1 cellular context compared by ENCODE assay signal in genomic region chr16:30452689-30453321, GRCh38.
A peak's percentile ranks its signal among the peaks of the same experiment; 100 is the strongest.
TF ChIP-seq lines count a peak whose summit lies in the region.
"Not testable (repeated sequence)": the region's sequence is repeated elsewhere in the genome, so short reads cannot be mapped to it uniquely, and the experiment has no call there.

No MANE protein-coding gene starts in this region.

TF ChIP-seq in HepG2, 621 proteins besides CTCF, POLR2A, EP300 and RAD21 (continued from another document):
- TF ChIP-seq, protein P1, sequence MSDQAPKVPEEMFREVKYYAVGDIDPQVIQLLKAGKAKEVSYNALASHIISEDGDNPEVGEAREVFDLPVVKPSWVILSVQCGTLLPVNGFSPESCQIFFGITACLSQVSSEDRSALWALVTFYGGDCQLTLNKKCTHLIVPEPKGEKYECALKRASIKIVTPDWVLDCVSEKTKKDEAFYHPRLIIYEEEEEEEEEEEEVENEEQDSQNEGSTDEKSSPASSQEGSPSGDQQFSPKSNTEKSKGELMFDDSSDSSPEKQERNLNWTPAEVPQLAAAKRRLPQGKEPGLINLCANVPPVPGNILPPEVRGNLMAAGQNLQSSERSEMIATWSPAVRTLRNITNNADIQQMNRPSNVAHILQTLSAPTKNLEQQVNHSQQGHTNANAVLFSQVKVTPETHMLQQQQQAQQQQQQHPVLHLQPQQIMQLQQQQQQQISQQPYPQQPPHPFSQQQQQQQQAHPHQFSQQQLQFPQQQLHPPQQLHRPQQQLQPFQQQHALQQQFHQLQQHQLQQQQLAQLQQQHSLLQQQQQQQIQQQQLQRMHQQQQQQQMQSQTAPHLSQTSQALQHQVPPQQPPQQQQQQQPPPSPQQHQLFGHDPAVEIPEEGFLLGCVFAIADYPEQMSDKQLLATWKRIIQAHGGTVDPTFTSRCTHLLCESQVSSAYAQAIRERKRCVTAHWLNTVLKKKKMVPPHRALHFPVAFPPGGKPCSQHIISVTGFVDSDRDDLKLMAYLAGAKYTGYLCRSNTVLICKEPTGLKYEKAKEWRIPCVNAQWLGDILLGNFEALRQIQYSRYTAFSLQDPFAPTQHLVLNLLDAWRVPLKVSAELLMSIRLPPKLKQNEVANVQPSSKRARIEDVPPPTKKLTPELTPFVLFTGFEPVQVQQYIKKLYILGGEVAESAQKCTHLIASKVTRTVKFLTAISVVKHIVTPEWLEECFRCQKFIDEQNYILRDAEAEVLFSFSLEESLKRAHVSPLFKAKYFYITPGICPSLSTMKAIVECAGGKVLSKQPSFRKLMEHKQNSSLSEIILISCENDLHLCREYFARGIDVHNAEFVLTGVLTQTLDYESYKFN (CRISPR knock-in tag; conservative IDR thresholded peaks at IDR 0.05) = peak; percentile 62
- TF ChIP-seq ZNF770 (CRISPR knock-in tag; IDR thresholded peaks at IDR 0.05) = peak; percentile 99
- peak; percentile 34 for TF ChIP-seq ZNF18 (CRISPR knock-in tag; IDR thresholded peaks at IDR 0.05; ENCODE audit: insufficient replicate concordance)
- TF ChIP-seq ZNF792 (CRISPR knock-in tag; IDR thresholded peaks at IDR 0.05) = peak; percentile 27; the same call in 1 of the 2 replicates
- TF ChIP-seq ZNF337 (CRISPR knock-in tag; IDR thresholded peaks at IDR 0.05; ENCODE audit: borderline replicate concordance, low read depth) = 0 out of 2 replicates have a peak, but pooled peaks have one; percentile 33
- 0 out of 2 replicates have a peak, but pooled peaks have one; percentile 18 for TF ChIP-seq ZNF280B (CRISPR knock-in tag; IDR thresholded peaks at IDR 0.05; ENCODE audit: borderline replicate concordance)
- TF ChIP-seq MEF2D (CRISPR knock-in tag; IDR thresholded peaks at IDR 0.05) = peak; percentile 34; the same call in 1 of the 2 replicates
- TF ChIP-seq ZMYM2 (CRISPR knock-in tag; IDR thresholded peaks at IDR 0.05) = peak; percentile 33; the same call in 1 of the 2 replicates
- 0 out of 2 replicates have a peak, but pooled peaks have one; percentile 19 for TF ChIP-seq ETV5 (CRISPR knock-in tag; IDR thresholded peaks at IDR 0.05; ENCODE audit: borderline replicate concordance)
- 0 out of 2 replicates have a peak, but pooled peaks have one; percentile 21 for TF ChIP-seq RCOR2 (CRISPR knock-in tag; IDR thresholded peaks at IDR 0.05)
- TF ChIP-seq ZNF292 (CRISPR knock-in tag; IDR thresholded peaks at IDR 0.05; ENCODE audit: borderline replicate concordance, low read depth) = peak; percentile 39; the same call in 1 of the 2 replicates
- 0 out of 2 replicates have a peak, but pooled peaks have one; percentile 16 for TF ChIP-seq ZMYM4 (CRISPR knock-in tag; IDR thresholded peaks at IDR 0.05)
- peak; percentile 87 for TF ChIP-seq ZMYM3 (CRISPR knock-in tag; IDR thresholded peaks at IDR 0.05)
- 0 out of 2 replicates have a peak, but pooled peaks have one; percentile 21 for TF ChIP-seq ZNF891 (CRISPR knock-in tag; IDR thresholded peaks at IDR 0.05)
- 0 out of 2 replicates have a peak, but pooled peaks have one; percentile 40 for TF ChIP-seq KAT7 (CRISPR knock-in tag; IDR thresholded peaks at IDR 0.05; ENCODE audit: borderline replicate concordance)
- TF ChIP-seq ZNF121 (CRISPR knock-in tag; IDR thresholded peaks at IDR 0.05) = 0 out of 2 replicates have a peak, but pooled peaks have one; percentile 24
- 0 out of 2 replicates have a peak, but pooled peaks have one; percentile 24 for TF ChIP-seq DPF2 (CRISPR knock-in tag; IDR thresholded peaks at IDR 0.05; ENCODE audit: borderline replicate concordance, low read depth)
- TF ChIP-seq RXRB (CRISPR knock-in tag; IDR thresholded peaks at IDR 0.05; ENCODE audit: borderline replicate concordance) = 0 out of 2 replicates have a peak, but pooled peaks have one; percentile 14
- TF ChIP-seq LCORL (IDR thresholded peaks at IDR 0.05) = not testable (repeated sequence)
- 0 out of 2 replicates have a peak, but pooled peaks have one; percentile 43 for TF ChIP-seq LCORL (CRISPR knock-in tag; IDR thresholded peaks at IDR 0.05)
- 0 out of 2 replicates have a peak, but pooled peaks have one; percentile 12 for TF ChIP-seq KAT8 (CRISPR knock-in tag; IDR thresholded peaks at IDR 0.05)
